ENCODE assay signal across 9 cellular contexts in genomic region chr10:3071405-3072198, GRCh38. TPM values are rescaled to one million over a fixed set of nuclear protein-coding genes. Genes with fewer than 3 reads are reported as not detected.
A peak's percentile ranks its signal among the peaks of the same experiment; 100 is the strongest.
DNase-seq lines count a peak whose midpoint lies in the region; FAIRE-seq and TF ChIP-seq lines count a peak whose summit lies in the region.
"Had no signal": no experiment of that assay in that cellular context is flagged by ENCODE, and none has a peak within 500 bp of the region (broad histone marks: within the 10 kb centered on the region; RNA-seq: fewer than 3 reads in every experiment).

No MANE protein-coding gene starts in this region.

- H3K36me3 Mint-ChIP-seq in astrocyte (ENCODE audit: low read depth, unreplicated experiment) (peaks cover 25% of the 10 kb centered on the region), mesothelial cell of epicardium (peaks cover 3% of the 10 kb centered on the region)

- H3K4me2 ChIP-seq in OCI-LY7 (ENCODE audit: low read length) (no peak overlapping the region; the same call in 1 of the 2 replicates), astrocyte (ENCODE audit: low read length) (peak overlapping the region; percentile 37)

- peak; percentile 52 for FAIRE-seq in astrocyte (lab: Jason Lieb, UNC)

- no peaks in the 10 kb centered on the region for H3K27me3 Mint-ChIP-seq in astrocyte (ENCODE audit: low read depth, unreplicated experiment)
- peaks cover 5% of the 10 kb centered on the region for H3K27me3 Mint-ChIP-seq in mesothelial cell of epicardium (ENCODE audit: low read depth)

- TSS peak; percentile 46 for BruUV-seq in OCI-LY7 (replicated peaks; lab: Mats Ljungman, UMichigan)

- no peak for TF ChIP-seq CTCF in OCI-LY7 (conservative IDR thresholded peaks at IDR 0.05; ENCODE audit: low read length)
- no peak for TF ChIP-seq CTCF in astrocyte (IDR thresholded peaks at IDR 0.05; ENCODE audit: insufficient read depth, low read depth, low read length)
- TF ChIP-seq CTCF in mesothelial cell of epicardium (IDR thresholded peaks at IDR 0.05; ENCODE audit: unreplicated experiment), result no peak
- TF ChIP-seq CTCF in vagina (IDR thresholded peaks at IDR 0.05), result no peak

- no peak overlapping the region for H3K4me3 ChIP-seq in OCI-LY7 (ENCODE audit: low read depth, low read length, poor library complexity, severe bottlenecking)
- no peak overlapping the region for H3K4me3 ChIP-seq in astrocyte (ENCODE audit: insufficient read depth, low read depth, low read length)
- H3K4me3 ChIP-seq in vagina, result no peak overlapping the region
- H3K4me3 ChIP-seq: lung had no signal

- H3K27ac Mint-ChIP-seq in astrocyte (ENCODE audit: unreplicated experiment) (peak overlapping the region; percentile 91), mesothelial cell of epicardium (no peak overlapping the region)

- POLR2A ChIA-PET in OCI-LY7 (lab: Charles Lee), result interaction anchor here (0.5 to 0.6 kb wide), 2 partner anchors 24 to 197 kb away, joined by 3 to 4 read pairs; no protein-coding TSS in a partner anchor

- H3K4me3 Mint-ChIP-seq in astrocyte (ENCODE audit: unreplicated experiment), result peak overlapping the region; percentile 74
- H3K4me3 Mint-ChIP-seq in mesothelial cell of epicardium, result no peak overlapping the region

- in situ Hi-C loops in G401 (cut with HindIII; ENCODE audit: low sequenced_read_pairs), result no loop called here

- H3K36me3 ChIP-seq in OCI-LY7 (ENCODE audit: insufficient read depth, low read length) (peaks cover 77% of the 10 kb centered on the region), astrocyte (ENCODE audit: insufficient read depth, low read length) (peaks cover 9% of the 10 kb centered on the region), vagina (no peaks in the 10 kb centered on the region)

- no peak overlapping the region for H3K27ac ChIP-seq in OCI-LY7 (ENCODE audit: low read depth, low read length, poor library complexity, severe bottlenecking)
- H3K27ac ChIP-seq in astrocyte (ENCODE audit: low read depth, low read length), result peak overlapping the region; percentile 80
- H3K27ac ChIP-seq in vagina, result no peak overlapping the region

- H3K9me2 ChIP-seq in OCI-LY7 (ENCODE audit: insufficient read depth, low read length), result no peaks in the 10 kb centered on the region

- CTCF ChIA-PET in OCI-LY7 (lab: Charles Lee; ENCODE audit: unreplicated experiment), result no interaction called here

- TF ChIP-seq POLR2A in vagina (IDR thresholded peaks at IDR 0.05), result no peak

- intact Hi-C loops in OCI-LY7 (cut with micrococcal nuclease; ENCODE audit: unreplicated experiment), result no loop called here
- intact Hi-C loops in vagina (cut with DNase I), result no loop called here

- H3K9me3 ChIP-seq in OCI-LY7 (ENCODE audit: low read length) (no peaks in the 10 kb centered on the region), astrocyte (ENCODE audit: insufficient read depth, low read depth, low read length) (no peaks in the 10 kb centered on the region), vagina (no peaks in the 10 kb centered on the region)

- peak overlapping the region; percentile 18 for H3K9ac ChIP-seq in astrocyte (ENCODE audit: low read length)

- H3K79me2 ChIP-seq in OCI-LY7 (ENCODE audit: insufficient read depth, low read depth, low read length) (peaks cover 91% of the 10 kb centered on the region), astrocyte (ENCODE audit: insufficient read depth, low read length) (peaks cover 92% of the 10 kb centered on the region)

- DNase-seq in Daoy (ENCODE audit: low read depth) (peak; percentile 89), OCI-LY7 (ENCODE audit: low spot score) (no peak), astrocyte (ENCODE audit: low read depth) (peak; percentile 92), pulmonary artery endothelial cell (ENCODE audit: low read depth, low spot score) (peak; percentile 89), G401 (ENCODE audit: low spot score) (no peak), NCI-H1436 treated with DMSO at 0.1 percent for 48 hours (lab: John Stamatoyannopoulos, UW) (no peak), mesothelial cell of epicardium (ENCODE audit: low spot score in 2 of 2, unreplicated experiment in 2 of 2) (no peak), vagina (ENCODE audit: extremely low spot score in 2 of 2) (no peak)

- H3K9me3 Mint-ChIP-seq in astrocyte (ENCODE audit: unreplicated experiment) (peaks cover 2% of the 10 kb centered on the region), mesothelial cell of epicardium (no peaks in the 10 kb centered on the region)

- H3K4me1 ChIP-seq in OCI-LY7 (ENCODE audit: insufficient read depth, low read length, poor library complexity, severe bottlenecking), result peaks cover 20% of the 10 kb centered on the region
- peaks cover 35% of the 10 kb centered on the region for H3K4me1 ChIP-seq in astrocyte (ENCODE audit: insufficient read depth, low read length)
- peaks cover 14% of the 10 kb centered on the region for H3K4me1 ChIP-seq in vagina

- H4K20me1 ChIP-seq in OCI-LY7 (ENCODE audit: insufficient read depth, low read length) (peaks cover 44% of the 10 kb centered on the region), astrocyte (ENCODE audit: insufficient read depth, low read length) (peaks cover 47% of the 10 kb centered on the region)

- H3K27me3 ChIP-seq in astrocyte (ENCODE audit: insufficient read depth, low read length) (no peaks in the 10 kb centered on the region), vagina (no peaks in the 10 kb centered on the region)

- H2AFZ ChIP-seq in OCI-LY7 (ENCODE audit: low read length) (no peak overlapping the region), astrocyte (ENCODE audit: low read depth, low read length) (no peak overlapping the region)

- H3K4me1 Mint-ChIP-seq in astrocyte (ENCODE audit: low read depth, unreplicated experiment) (peaks cover 55% of the 10 kb centered on the region), mesothelial cell of epicardium (peaks cover 33% of the 10 kb centered on the region)

RNA-seq across cellular contexts. Expression of gene PFKP, which starts 4.3 kb away (rescaled TPM):
- total RNA-seq in Daoy (2014; rRNA removed; shearing (Covaris generic)), result 176 and 183 TPM in 2 replicates
- 82.2 and 85.4 TPM in 2 replicates for total RNA-seq in OCI-LY7 (2014; rRNA removed; shearing (Covaris generic))
- 116 and 154 TPM in 2 replicates for total RNA-seq in OCI-LY7 (2022)
- 356 and 361 TPM in 2 replicates for total RNA-seq in astrocyte
- 471 and 513 TPM in 2 replicates for total RNA-seq in pulmonary artery endothelial cell
- 200 and 222 TPM in 2 replicates for total RNA-seq in G401 (2014; rRNA removed; shearing (Covaris generic))
- total RNA-seq in mesothelial cell of epicardium, result 34.2 to 35.3 TPM (median 34.9 TPM) in 3 replicates
- 46.7 TPM for total RNA-seq in vagina

Comparison
In these comparisons a context has a peak if more than half of its experiments do, and no peak if none do; other contexts are left out.
1. DNase-seq: peak in Daoy (single experiment), astrocyte (single experiment) and pulmonary artery endothelial cell (single experiment); none in OCI-LY7 (single experiment), G401 (single experiment), NCI-H1436 treated with DMSO at 0.1 percent for 48 hours (single experiment), mesothelial cell of epicardium (0 of 2) and vagina (0 of 2).